In the genomic region with DNA sequence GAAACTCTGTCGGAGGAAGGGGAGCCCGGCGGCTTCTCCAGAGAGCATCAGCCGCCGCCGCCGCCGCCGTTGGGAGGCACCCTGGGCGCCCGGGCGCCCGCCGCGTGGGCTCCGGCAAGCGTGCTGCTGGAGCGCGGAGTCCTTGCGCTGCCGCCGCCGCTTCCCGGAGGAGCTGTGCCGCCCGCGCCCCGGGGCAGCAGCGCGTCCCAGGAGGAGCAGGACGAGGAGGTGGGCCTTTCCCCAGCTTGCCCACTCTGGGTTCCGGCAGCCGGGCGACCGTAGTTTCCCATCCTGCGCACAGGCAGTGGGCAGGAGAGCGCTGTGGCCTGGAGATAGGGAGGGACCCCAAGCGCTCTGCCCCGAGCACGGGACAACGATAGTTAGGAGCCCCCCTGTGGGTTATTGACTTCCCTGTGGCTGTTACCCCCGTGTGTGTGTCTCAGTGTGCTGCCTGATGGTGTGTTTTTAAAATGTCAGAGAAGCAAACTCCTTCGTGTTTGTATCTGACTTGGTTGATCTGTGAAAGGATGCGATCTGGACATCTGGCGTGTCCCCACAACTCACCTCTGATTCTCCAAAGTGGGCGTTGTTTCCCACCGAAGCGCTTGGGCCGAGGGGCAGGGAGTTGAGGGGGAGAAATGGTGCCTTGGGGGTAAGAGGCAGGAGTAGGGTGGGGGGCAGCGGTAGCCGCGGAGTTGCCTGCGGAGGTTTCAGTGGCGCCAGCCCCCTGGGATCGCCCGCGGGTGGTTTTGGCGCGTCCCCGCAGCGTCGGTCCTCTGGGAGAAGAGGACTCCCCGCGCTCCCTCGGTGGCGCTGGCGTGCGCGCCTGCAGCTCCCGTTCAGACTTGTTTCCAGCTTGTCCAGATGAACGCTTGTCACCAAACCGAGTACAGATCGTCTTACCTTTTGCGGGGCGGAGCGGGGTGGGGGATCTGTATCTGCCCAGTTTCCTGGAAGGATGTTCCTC, we compare ENCODE assay signal across 8 cellular contexts. TPM values are rescaled to one million over a fixed set of nuclear protein-coding genes. Genes with fewer than 3 reads are reported as not detected.
A peak's percentile ranks its signal among the peaks of the same experiment; 100 is the strongest.
DNase-seq lines count a peak whose midpoint lies in the region; ATAC-seq, FAIRE-seq and TF ChIP-seq lines count a peak whose summit lies in the region.

No MANE protein-coding gene starts in this region.

- H3K4me1 ChIP-seq in neuronal stem cell (ENCODE audit: control insufficient read depth in 2 of 2, insufficient read depth in 1 of 2, low read depth in 1 of 2, low read length in 2 of 2): peaks cover 1 to 5% of the 10 kb centered on the region in 2 donors

- H3K36me3 Mint-ChIP-seq in activated CD8-positive, alpha-beta T cell treated with anti-CD3 and anti-CD28 coated beads for 36 hours (ENCODE audit: low read depth): no peaks in the 10 kb centered on the region
- H3K36me3 Mint-ChIP-seq in glutamatergic neuron (ENCODE audit: unreplicated experiment): no peaks in the 10 kb centered on the region

- peak overlapping the region; percentile 94 for H3K4me2 ChIP-seq in neuronal stem cell (ENCODE audit: insufficient read depth, low read length, poor library complexity, severe bottlenecking)

- peak overlapping the region; percentile 47 for H3K4me3 ChIP-seq in MG63
- peak overlapping the region; percentile 58 to 92 for H3K4me3 ChIP-seq in neuronal stem cell (ENCODE audit: low read length in 2 of 2)

- DNase-seq in DMS53 treated with DMSO at 0.1 percent for 48 hours (lab: John Stamatoyannopoulos, UW; ENCODE audit: unreplicated experiment) (peak; percentile 59), MG63 (peak; percentile 23), glutamatergic neuron (peak; percentile 55), neuronal stem cell (ENCODE audit: low spot score) (peak; percentile 39), RCC 7860 (ENCODE audit: low spot score) (no peak)
- DNase-seq in activated CD8-positive, alpha-beta T cell treated with anti-CD3 and anti-CD28 coated beads for 36 hours: peak; percentile 5

- no peak overlapping the region for H3K27ac Mint-ChIP-seq in activated CD8-positive, alpha-beta T cell treated with anti-CD3 and anti-CD28 coated beads for 36 hours
- no peak overlapping the region for H3K27ac Mint-ChIP-seq in glutamatergic neuron (ENCODE audit: unreplicated experiment)

- H3K36me3 ChIP-seq in MG63: no peaks in the 10 kb centered on the region
- no peaks in the 10 kb centered on the region for H3K36me3 ChIP-seq in neuronal stem cell (replicated peaks in 1 of 2; ENCODE audit: control insufficient read depth in 2 of 2, insufficient read depth in 2 of 2, low read length in 2 of 2)

- H3K23ac ChIP-seq in neuronal stem cell (ENCODE audit: low read depth, low read length, poor library complexity): peak overlapping the region; percentile 8

- H2BK120ac ChIP-seq in neuronal stem cell (ENCODE audit: low read depth, low read length): no peak overlapping the region

- H3K9me3 ChIP-seq in MG63 (no peaks in the 10 kb centered on the region), neuronal stem cell (replicated peaks in 1 of 2; ENCODE audit: control insufficient read depth in 2 of 2, insufficient read depth in 1 of 2, low read depth in 1 of 2, low read length in 2 of 2) (peaks cover 0 to 2% of the 10 kb centered on the region in 2 donors)

- WGBS in neuronal stem cell (ENCODE audit: extremely low coverage in 2 of 2, insufficient read length in 2 of 2, insufficient replicate concordance in 1 of 2), 2 donors: no CpG with 5 or more reads among the region's 76 CpGs

- H3K27me3 ChIP-seq in MG63: peaks cover 59% of the 10 kb centered on the region
- H3K27me3 ChIP-seq in neuronal stem cell (ENCODE audit: control insufficient read depth in 3 of 3, insufficient read depth in 3 of 3, low read depth in 1 of 3, low read length in 3 of 3): peaks cover 0 to 48% (median 20%) of the 10 kb centered on the region in 3 experiments

- CTCF ChIA-PET in activated CD8-positive, alpha-beta T cell treated with anti-CD3 and anti-CD28 coated beads for 36 hours (lab: Charles Lee): no interaction called here

- ATAC-seq in GM21526 (IDR thresholded peaks at IDR 0.05; ENCODE audit: low FRiP score, unreplicated experiment) (peak; percentile 24), HG03469 (IDR thresholded peaks at IDR 0.05; ENCODE audit: unreplicated experiment) (no peak)
- peak; percentile 40 for ATAC-seq in activated CD8-positive, alpha-beta T cell treated with anti-CD3 and anti-CD28 coated beads for 36 hours

- no peak overlapping the region for H2BK15ac ChIP-seq in neuronal stem cell (ENCODE audit: low read length)

- H3K9me3 Mint-ChIP-seq in activated CD8-positive, alpha-beta T cell treated with anti-CD3 and anti-CD28 coated beads for 36 hours: no peaks in the 10 kb centered on the region
- H3K9me3 Mint-ChIP-seq in glutamatergic neuron (ENCODE audit: unreplicated experiment): peaks cover 5% of the 10 kb centered on the region

- no peak overlapping the region for H2AK5ac ChIP-seq in neuronal stem cell (ENCODE audit: low read depth, low read length)

- H3K9ac ChIP-seq in neuronal stem cell (ENCODE audit: low read depth, low read length, poor library complexity): peak overlapping the region; percentile 77

- peaks cover 70% of the 10 kb centered on the region for H3K27me3 Mint-ChIP-seq in activated CD8-positive, alpha-beta T cell treated with anti-CD3 and anti-CD28 coated beads for 36 hours
- H3K27me3 Mint-ChIP-seq in glutamatergic neuron (ENCODE audit: unreplicated experiment): peaks cover 11% of the 10 kb centered on the region

- peak overlapping the region; percentile 88 for H3K18ac ChIP-seq in neuronal stem cell (ENCODE audit: low read length)

- no peak overlapping the region for H3K27ac ChIP-seq in neuronal stem cell (replicated peaks; ENCODE audit: low read length)

- H3K79me1 ChIP-seq in neuronal stem cell (ENCODE audit: low read depth, low read length): no peaks in the 10 kb centered on the region

- no peak for TF ChIP-seq CTCF in activated CD8-positive, alpha-beta T cell treated with anti-CD3 and anti-CD28 coated beads for 36 hours (IDR thresholded peaks at IDR 0.05)
- TF ChIP-seq CTCF in glutamatergic neuron (IDR thresholded peaks at IDR 0.05; ENCODE audit: partially characterized antibody, unreplicated experiment): no peak

- H2BK5ac ChIP-seq in neuronal stem cell (ENCODE audit: low read length): peak overlapping the region; percentile 63

- POLR2A ChIA-PET in activated CD8-positive, alpha-beta T cell treated with anti-CD3 and anti-CD28 coated beads for 36 hours (lab: Charles Lee): no interaction called here

- peaks cover 8% of the 10 kb centered on the region for H3K4me1 Mint-ChIP-seq in activated CD8-positive, alpha-beta T cell treated with anti-CD3 and anti-CD28 coated beads for 36 hours (ENCODE audit: low read depth)
- H3K4me1 Mint-ChIP-seq in glutamatergic neuron (ENCODE audit: low read depth, unreplicated experiment): peaks cover 8% of the 10 kb centered on the region

- H2AFZ ChIP-seq in neuronal stem cell (ENCODE audit: low read length): peak overlapping the region; percentile 97

- peak overlapping the region; percentile 68 for H3K4me3 Mint-ChIP-seq in activated CD8-positive, alpha-beta T cell treated with anti-CD3 and anti-CD28 coated beads for 36 hours
- peak overlapping the region; percentile 98 for H3K4me3 Mint-ChIP-seq in glutamatergic neuron (ENCODE audit: unreplicated experiment)

- intact Hi-C loops in activated CD8-positive, alpha-beta T cell treated with anti-CD3 and anti-CD28 coated beads for 36 hours (cut with micrococcal nuclease): no loop called here

- H3K14ac ChIP-seq in neuronal stem cell (ENCODE audit: low read length): no peak overlapping the region

- no peak for FAIRE-seq in RCC 7860 (lab: Jason Lieb, UNC)

- H3K4ac ChIP-seq in neuronal stem cell (ENCODE audit: low read length): no peak overlapping the region

- H2BK12ac ChIP-seq in neuronal stem cell (ENCODE audit: low read length): no peak overlapping the region

- H4K91ac ChIP-seq in neuronal stem cell (ENCODE audit: low read depth, low read length, poor library complexity): no peak overlapping the region

- no peak overlapping the region for H4K8ac ChIP-seq in neuronal stem cell (ENCODE audit: low read depth, low read length)

RNA-seq across cellular contexts. Expression of a gene that starts 0.9 kb away (rescaled TPM):
- total RNA-seq in MG63 (2014; rRNA removed; shearing (Covaris generic); ENCODE audit: low replicate concordance): 0.16 and 0.96 TPM in 2 replicates
- total RNA-seq in activated CD8-positive, alpha-beta T cell treated with anti-CD3 and anti-CD28 coated beads for 36 hours: 10 to 100 TPM in 1 of 2 experiments, 1 to 10 TPM in 1; 7.6 to 10.0 TPM
- total RNA-seq in glutamatergic neuron (ENCODE audit: unreplicated experiment): 11.5 TPM
- 1.5 TPM for polyA plus RNA-seq in neuronal stem cell (2013, experiment 1 of 2)
- 1.4 TPM for polyA plus RNA-seq in neuronal stem cell (2013, experiment 2 of 2)
